ENCODE assay signal across 20 cellular contexts in the genomic region with DNA sequence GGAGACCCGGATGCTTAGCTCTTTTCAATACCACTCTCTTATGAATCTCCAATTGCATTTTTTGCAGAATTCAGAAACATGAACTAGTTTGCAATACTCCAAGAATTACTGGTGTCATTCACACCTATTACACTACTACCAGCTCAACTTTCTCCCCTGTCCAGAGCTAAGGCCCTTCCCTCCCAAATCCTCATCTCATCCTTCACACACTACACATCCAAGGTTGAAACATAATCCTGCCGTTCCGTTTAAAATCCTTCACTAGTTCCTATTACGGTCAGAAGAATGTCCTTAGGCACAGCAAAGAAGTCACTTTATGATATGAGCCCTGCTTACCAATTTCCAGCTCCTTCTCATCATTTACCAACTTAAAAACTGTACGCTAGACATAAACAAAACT. TPM values are rescaled to one million over a fixed set of nuclear protein-coding genes. Genes with fewer than 3 reads are reported as not detected.
A peak's percentile ranks its signal among the peaks of the same experiment; 100 is the strongest.
DNase-seq lines count a peak whose midpoint lies in the region; ATAC-seq, FAIRE-seq and TF ChIP-seq lines count a peak whose summit lies in the region.
"Had no signal": no experiment of that assay in that cellular context is flagged by ENCODE, and none has a peak within 500 bp of the region (broad histone marks: within the 10 kb centered on the region; RNA-seq: fewer than 3 reads in every experiment).

No MANE protein-coding gene starts in this region.

- peaks cover 18% of the 10 kb centered on the region for H3K36me3 Mint-ChIP-seq in T-helper 1 cell treated with Interleukin-12 subunit alpha and Interleukin-12 subunit beta and Interleukin-4 antibody, amounts not matched to agents 30 μg/mL and 1 μg/mL, for 36 hours (ENCODE audit: low read depth)
- H3K36me3 Mint-ChIP-seq in osteocyte (ENCODE audit: unreplicated experiment): peaks cover 28% of the 10 kb centered on the region

- ATAC-seq in HCT116 (no peak), HG02588 (IDR thresholded peaks at IDR 0.05; ENCODE audit: unreplicated experiment) (no peak)

- TSS peak; percentile 1 for BruUV-seq in HCT116 (replicated peaks; lab: Mats Ljungman, UMichigan)

- TF ChIP-seq POLR2A in HCT116 (IDR thresholded peaks at IDR 0.05; ENCODE audit: borderline replicate concordance, extremely low read depth, insufficient read depth, insufficient read length): no peak
- TF ChIP-seq POLR2A in H54 (IDR thresholded peaks at IDR 0.05; ENCODE audit: low read depth, low read length): no peak

- peaks cover 30% of the 10 kb centered on the region; the same call in 1 of the 2 replicates for H4K20me1 ChIP-seq in HCT116 (ENCODE audit: insufficient read depth)

- H3K27ac Mint-ChIP-seq in T-helper 1 cell treated with Interleukin-12 subunit alpha and Interleukin-12 subunit beta and Interleukin-4 antibody, amounts not matched to agents 30 μg/mL and 1 μg/mL, for 36 hours: peak overlapping the region; percentile 37
- peak overlapping the region; percentile 39 for H3K27ac Mint-ChIP-seq in osteocyte (ENCODE audit: unreplicated experiment)
- H3K27ac Mint-ChIP-seq: activated naive CD4-positive, alpha-beta T cell treated with anti-CD3 and anti-CD28 coated beads for 36 hours; dendritic cell treated with granulocyte-macrophage colony-stimulating factor and Interleukin-4, amounts not matched to agents 40 ng/mL and 50 ng/mL, for 4 days had no signal

- H3K79me2 ChIP-seq in HCT116 (ENCODE audit: insufficient read depth, low read length): peaks cover 98% of the 10 kb centered on the region

- no peak for TF ChIP-seq RAD21 in HCT116 (IDR thresholded peaks at IDR 0.05; ENCODE audit: low read depth)

- H3K4me3 ChIP-seq in HCT116 (replicated peaks in 1 of 2; ENCODE audit: low read depth in 1 of 2, low read length in 2 of 2): no peak overlapping the region
- H3K4me3 ChIP-seq in coronary artery: peak overlapping the region; percentile 10
- H3K4me3 ChIP-seq: BLaER1 treated with 17β-estradiol and CSF1 and Interleukin-3, amounts not matched to agents 10 nM and 100 nM; prostate gland; tibial nerve had no signal

- POLR2A ChIA-PET in HCT116 (lab: Charles Lee): no interaction called here

- H2AFZ ChIP-seq in HCT116 (ENCODE audit: low read depth, low read length, poor library complexity, severe bottlenecking): no peak overlapping the region

- intact Hi-C loops in HCT116 (cut with micrococcal nuclease): no loop called here

- peaks cover 38% of the 10 kb centered on the region for H3K4me1 Mint-ChIP-seq in T-helper 1 cell treated with Interleukin-12 subunit alpha and Interleukin-12 subunit beta and Interleukin-4 antibody, amounts not matched to agents 30 μg/mL and 1 μg/mL, for 36 hours (ENCODE audit: low read depth)
- peaks cover 48% of the 10 kb centered on the region for H3K4me1 Mint-ChIP-seq in osteocyte (ENCODE audit: unreplicated experiment)

- RAD21 ChIA-PET in HCT116 (lab: Charles Lee; ENCODE audit: low non-redundant PET in 1 of 2, low total read pairs in 2 of 2, uncharacterized antibody in 2 of 2, unreplicated experiment in 2 of 2): no interaction called here

- no peak for DNase-seq in T-helper 1 cell
- DNase-seq in HCT116 (ENCODE audit: low read depth, low spot score): no peak
- no peak for DNase-seq in coronary artery (ENCODE audit: low spot score)
- no peak for DNase-seq in osteocyte (ENCODE audit: extremely low spot score, unreplicated experiment)
- DNase-seq in ecto neural progenitor cell (ENCODE audit: low spot score): no peak
- DNase-seq in H54 (ENCODE audit: insufficient read length, low spot score): no peak
- DNase-seq: activated CD8-positive, alpha-beta memory T cell treated with anti-CD3 and anti-CD28 coated beads, Interleukin-2, amount 50 U/mL, for 48 hours; activated naive CD4-positive, alpha-beta T cell treated with anti-CD3 and anti-CD28 coated beads for 36 hours; DMS53; NCI-H187 treated with DMSO at 0.1 percent for 48 hours; NCI-H510A; SIG-M5; T1000 had no signal

- no peak overlapping the region for H3K27ac ChIP-seq in HCT116 (ENCODE audit: low read depth, low read length)
- H3K27ac ChIP-seq in coronary artery: peak overlapping the region in 1 of 2 donors; percentile 10
- H3K27ac ChIP-seq: prostate gland, tibial nerve had no signal

- H3K4me3 Mint-ChIP-seq in T-helper 1 cell treated with Interleukin-12 subunit alpha and Interleukin-12 subunit beta and Interleukin-4 antibody, amounts not matched to agents 30 μg/mL and 1 μg/mL, for 36 hours: no peak overlapping the region
- no peak overlapping the region for H3K4me3 Mint-ChIP-seq in osteocyte (ENCODE audit: unreplicated experiment)
- H3K4me3 Mint-ChIP-seq: activated naive CD4-positive, alpha-beta T cell treated with anti-CD3 and anti-CD28 coated beads for 36 hours; dendritic cell treated with granulocyte-macrophage colony-stimulating factor and Interleukin-4, amounts not matched to agents 40 ng/mL and 50 ng/mL, for 4 days had no signal

- H3K4me1 ChIP-seq in HCT116 (ENCODE audit: control insufficient read depth in 1 of 2, insufficient read depth in 2 of 2, low read length in 2 of 2): peaks cover 13 to 14% of the 10 kb centered on the region in 2 experiments

- H3K9me3 ChIP-seq in HCT116 (ENCODE audit: control insufficient read depth in 1 of 2, insufficient read depth in 1 of 2, low read depth in 1 of 2, low read length in 2 of 2): no peaks in the 10 kb centered on the region
- H3K9me3 ChIP-seq: prostate gland, tibial nerve had no signal

- no peaks in the 10 kb centered on the region for H3K36me3 ChIP-seq in HCT116 (ENCODE audit: control insufficient read depth in 1 of 2, insufficient read depth in 2 of 2, low read length in 2 of 2)
- H3K36me3 ChIP-seq: prostate gland, tibial nerve had no signal

- CTCF ChIA-PET in HCT116 (lab: Charles Lee): no interaction called here

- H3K9me3 Mint-ChIP-seq in T-helper 1 cell treated with Interleukin-12 subunit alpha and Interleukin-12 subunit beta and Interleukin-4 antibody, amounts not matched to agents 30 μg/mL and 1 μg/mL, for 36 hours: no peaks in the 10 kb centered on the region
- H3K9me3 Mint-ChIP-seq in osteocyte (ENCODE audit: unreplicated experiment): no peaks in the 10 kb centered on the region
- H3K9me3 Mint-ChIP-seq: dendritic cell treated with granulocyte-macrophage colony-stimulating factor and Interleukin-4, amounts not matched to agents 40 ng/mL and 50 ng/mL, for 4 days had no signal

- no peaks in the 10 kb centered on the region for H3K9me2 ChIP-seq in HCT116 (ENCODE audit: insufficient read depth)

- no peak overlapping the region for H3K9ac ChIP-seq in HCT116 (ENCODE audit: low read length)
- H3K9ac ChIP-seq: BLaER1 treated with 17β-estradiol and CSF1 and Interleukin-3, amounts not matched to agents 10 nM and 100 nM had no signal

- TF ChIP-seq CTCF in HCT116 (IDR thresholded peaks at IDR 0.05 in 2 of 3, conservative IDR thresholded peaks at IDR 0.05 in 1 of 3; ENCODE audit: borderline replicate concordance in 1 of 3, insufficient read depth in 1 of 3, low read depth in 2 of 3, low read length in 2 of 3) (no peak), coronary artery (IDR thresholded peaks at IDR 0.05) (no peak), osteocyte (IDR thresholded peaks at IDR 0.05) (no peak)

- no peaks in the 10 kb centered on the region for H3K27me3 Mint-ChIP-seq in T-helper 1 cell treated with Interleukin-12 subunit alpha and Interleukin-12 subunit beta and Interleukin-4 antibody, amounts not matched to agents 30 μg/mL and 1 μg/mL, for 36 hours (ENCODE audit: low read depth)
- no peaks in the 10 kb centered on the region for H3K27me3 Mint-ChIP-seq in osteocyte (ENCODE audit: unreplicated experiment)
- H3K27me3 Mint-ChIP-seq: dendritic cell treated with granulocyte-macrophage colony-stimulating factor and Interleukin-4, amounts not matched to agents 40 ng/mL and 50 ng/mL, for 4 days had no signal

- H3K27me3 ChIP-seq in HCT116 (ENCODE audit: insufficient read depth, low read length): no peaks in the 10 kb centered on the region
- H3K27me3 ChIP-seq: BLaER1 treated with 17β-estradiol and CSF1 and Interleukin-3, amounts not matched to agents 10 nM and 100 nM; tibial nerve had no signal

- H3K4me2 ChIP-seq in HCT116 (ENCODE audit: low read length): no peak overlapping the region

- no peak for FAIRE-seq in H54 (lab: Jason Lieb, UNC)
- FAIRE-seq: HTR-8/SVneo had no signal

TF ChIP-seq in HCT116, 20 proteins besides CTCF, POLR2A, EP300 and RAD21 (continues in another document):
- TF ChIP-seq SRF (IDR thresholded peaks at IDR 0.05; ENCODE audit: low read depth) (no peak), TCF7L2 (IDR thresholded peaks at IDR 0.05; ENCODE audit: borderline replicate concordance, extremely low read depth, insufficient read depth, insufficient read length) (no peak), EZH2 (IDR thresholded peaks at IDR 0.05) (no peak), CEBPB (IDR thresholded peaks at IDR 0.05; ENCODE audit: low read depth) (no peak), SP1 (IDR thresholded peaks at IDR 0.05; ENCODE audit: low read depth) (no peak), EZH2phosphoT487 (IDR thresholded peaks at IDR 0.05; ENCODE audit: borderline replicate concordance) (no peak), POLR2AphosphoS5 (IDR thresholded peaks at IDR 0.05; ENCODE audit: low read depth, low read length) (no peak), EGR1 (IDR thresholded peaks at IDR 0.05; ENCODE audit: low read depth) (no peak)
- TF ChIP-seq, protein P1, sequence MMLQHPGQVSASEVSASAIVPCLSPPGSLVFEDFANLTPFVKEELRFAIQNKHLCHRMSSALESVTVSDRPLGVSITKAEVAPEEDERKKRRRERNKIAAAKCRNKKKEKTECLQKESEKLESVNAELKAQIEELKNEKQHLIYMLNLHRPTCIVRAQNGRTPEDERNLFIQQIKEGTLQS (IDR thresholded peaks at IDR 0.05): no peak
- TF ChIP-seq, protein P2, sequence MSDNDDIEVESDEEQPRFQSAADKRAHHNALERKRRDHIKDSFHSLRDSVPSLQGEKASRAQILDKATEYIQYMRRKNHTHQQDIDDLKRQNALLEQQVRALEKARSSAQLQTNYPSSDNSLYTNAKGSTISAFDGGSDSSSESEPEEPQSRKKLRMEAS (IDR thresholded peaks at IDR 0.05): no peak
- TF ChIP-seq, protein P3, sequence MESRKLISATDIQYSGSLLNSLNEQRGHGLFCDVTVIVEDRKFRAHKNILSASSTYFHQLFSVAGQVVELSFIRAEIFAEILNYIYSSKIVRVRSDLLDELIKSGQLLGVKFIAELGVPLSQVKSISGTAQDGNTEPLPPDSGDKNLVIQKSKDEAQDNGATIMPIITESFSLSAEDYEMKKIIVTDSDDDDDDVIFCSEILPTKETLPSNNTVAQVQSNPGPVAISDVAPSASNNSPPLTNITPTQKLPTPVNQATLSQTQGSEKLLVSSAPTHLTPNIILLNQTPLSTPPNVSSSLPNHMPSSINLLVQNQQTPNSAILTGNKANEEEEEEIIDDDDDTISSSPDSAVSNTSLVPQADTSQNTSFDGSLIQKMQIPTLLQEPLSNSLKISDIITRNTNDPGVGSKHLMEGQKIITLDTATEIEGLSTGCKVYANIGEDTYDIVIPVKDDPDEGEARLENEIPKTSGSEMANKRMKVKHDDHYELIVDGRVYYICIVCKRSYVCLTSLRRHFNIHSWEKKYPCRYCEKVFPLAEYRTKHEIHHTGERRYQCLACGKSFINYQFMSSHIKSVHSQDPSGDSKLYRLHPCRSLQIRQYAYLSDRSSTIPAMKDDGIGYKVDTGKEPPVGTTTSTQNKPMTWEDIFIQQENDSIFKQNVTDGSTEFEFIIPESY (IDR thresholded peaks at IDR 0.05; ENCODE audit: extremely low read depth, insufficient replicate concordance, low read length): no peak

RNA-seq across cellular contexts. Expression of a gene that starts 22.7 kb away (rescaled TPM):
- total RNA-seq in HCT116 (2021; ENCODE audit: unreplicated experiment) (180 TPM), osteocyte (370 and 381 TPM in 2 replicates)
- 73.0 and 108 TPM in 2 replicates for polyA plus RNA-seq in HCT116 (2012)
